8 cellular contexts compared by ENCODE assay signal in the genomic region with DNA sequence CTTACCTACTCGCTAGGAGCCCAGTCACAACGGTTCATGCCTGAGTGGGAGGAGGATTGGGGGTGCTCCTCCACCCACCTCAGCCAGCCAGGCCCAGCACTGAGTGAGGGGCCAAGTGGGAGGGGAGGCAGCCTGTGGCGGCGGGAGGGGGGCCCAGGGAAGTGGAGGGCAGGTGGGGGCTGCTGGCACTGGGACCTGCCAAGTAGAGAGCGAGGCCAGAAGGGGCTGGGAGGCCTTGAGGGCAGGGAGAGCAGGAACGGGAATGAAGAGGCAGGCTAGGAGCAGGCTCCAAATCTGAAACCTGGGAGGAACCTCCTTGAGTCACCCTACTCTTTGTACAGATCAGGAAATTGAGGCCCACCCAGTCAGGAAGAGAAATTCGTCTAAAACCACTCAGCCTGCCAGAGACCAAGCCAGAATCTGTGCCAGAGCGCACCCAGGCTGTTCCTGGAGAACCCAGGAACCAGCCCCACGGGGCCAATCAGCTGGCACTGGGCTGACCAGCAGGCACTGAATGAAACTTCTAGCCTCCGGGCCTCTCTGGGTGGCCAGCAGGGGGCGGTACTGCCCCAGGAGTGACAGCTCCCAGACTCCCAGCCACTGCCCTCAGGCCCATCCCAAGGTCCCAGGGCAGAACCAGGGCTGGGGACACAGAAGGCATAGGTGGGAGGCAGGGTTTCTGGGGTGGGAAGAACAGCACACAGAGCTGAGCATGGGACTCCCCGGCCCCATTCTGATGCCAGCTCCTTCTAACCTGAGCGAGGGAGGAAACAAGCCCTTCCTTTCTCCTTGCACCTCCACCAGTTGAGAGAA. TPM values are rescaled to one million over a fixed set of nuclear protein-coding genes. Genes with fewer than 3 reads are reported as not detected.
DNase-seq lines count a peak whose midpoint lies in the region; ATAC-seq and TF ChIP-seq lines count a peak whose summit lies in the region.

No MANE protein-coding gene starts in this region.

- H3K4me1 Mint-ChIP-seq in neural crest cell: no peaks in the 10 kb centered on the region

- no peaks in the 10 kb centered on the region for H3K9me3 ChIP-seq in Peyer's patch
- H3K9me3 ChIP-seq in thoracic aorta: no peaks in the 10 kb centered on the region

- H3K36me3 ChIP-seq in Peyer's patch (no peaks in the 10 kb centered on the region), thoracic aorta (no peaks in the 10 kb centered on the region)

- no peak for ATAC-seq in thoracic aorta (ENCODE audit: insufficient number of reproducible peaks, low FRiP score, low read depth)
- ATAC-seq in HG03469 (IDR thresholded peaks at IDR 0.05; ENCODE audit: unreplicated experiment): no peak

- DNase-seq in GM10248 (ENCODE audit: extremely low spot score) (peak; percentile 78), HuH-7.5 (ENCODE audit: low spot score) (peak; percentile 100), Peyer's patch (peak; percentile 85 to 94 (median 88)), fibroblast of peridontal ligament (ENCODE audit: extremely low read depth) (peak; percentile 71), neural crest cell (ENCODE audit: low read depth, low spot score) (peak; percentile 89), thoracic aorta (ENCODE audit: low spot score) (peak; percentile 19)
- peak; percentile 57 to 58 for DNase-seq in activated T-helper 1 cell treated with anti-CD3 and anti-CD28 coated beads, Interleukin-2, amount 50 U/mL, for 16 hours (ENCODE audit: low read depth in 1 of 2, low spot score in 1 of 2)

- H3K4me3 Mint-ChIP-seq in neural crest cell: no peak overlapping the region

- H3K27ac Mint-ChIP-seq in neural crest cell (ENCODE audit: unreplicated experiment): peak overlapping the region; percentile 88

- H3K4me1 ChIP-seq in Peyer's patch (peaks cover 0 to 46% (median 23%) of the 10 kb centered on the region in 4 donors), thoracic aorta (ENCODE audit: control insufficient read depth in 1 of 2, low read depth in 2 of 2) (peaks cover 0 to 3% of the 10 kb centered on the region in 2 donors)

- H3K4me3 ChIP-seq in Peyer's patch: no peak overlapping the region
- no peak overlapping the region for H3K4me3 ChIP-seq in thoracic aorta

- H3K36me3 Mint-ChIP-seq in neural crest cell (ENCODE audit: low read depth): no peaks in the 10 kb centered on the region

- H3K27me3 ChIP-seq in Peyer's patch: no peaks in the 10 kb centered on the region
- H3K27me3 ChIP-seq in thoracic aorta (replicated peaks; ENCODE audit: insufficient read depth): no peaks in the 10 kb centered on the region

- no peaks in the 10 kb centered on the region for H3K9me3 Mint-ChIP-seq in neural crest cell

- CTCF ChIA-PET in GM10248 (lab: Yijun Ruan, JAX): interaction anchor here (0.8 to 22.3 kb wide), 31 partner anchors 11 to 402 kb away, joined by 3 to 827 read pairs (median 4); a partner anchor contains a TSS

- H3K27me3 Mint-ChIP-seq in neural crest cell (ENCODE audit: low read depth): peaks cover 4% of the 10 kb centered on the region

- POLR2A ChIA-PET in GM10248 (lab: Yijun Ruan, JAX): interaction anchor here (0.6 to 0.9 kb wide), 2 partner anchors 34 to 96 kb away, joined by 4 read pairs; no protein-coding TSS in a partner anchor

- no peak for TF ChIP-seq POLR2A in Peyer's patch (IDR thresholded peaks at IDR 0.05)

- H3K27ac ChIP-seq in Peyer's patch: no peak overlapping the region
- no peak overlapping the region for H3K27ac ChIP-seq in thoracic aorta

- peak; percentile 94 for TF ChIP-seq CTCF in GM10248 (IDR thresholded peaks at IDR 0.05; ENCODE audit: control extremely low read depth, extremely low read depth, low read depth, missing control alignments)
- TF ChIP-seq CTCF in Peyer's patch (IDR thresholded peaks at IDR 0.05): peak; percentile 86 to 98 (median 92)
- peak; percentile 96 for TF ChIP-seq CTCF in neural crest cell (conservative IDR thresholded peaks at IDR 0.05)
- peak; percentile 86 for TF ChIP-seq CTCF in thoracic aorta (IDR thresholded peaks at IDR 0.05)

RNA-seq across cellular contexts. Expression of a gene that starts 14.8 kb away (rescaled TPM):
- 1 to 10 TPM in 3 of 4 donors, under 1 TPM in 1; 0.88 to 6.6 (median 3.3) TPM for total RNA-seq in Peyer's patch
- 0.77 and 1.0 TPM in 2 replicates for total RNA-seq in neural crest cell
- total RNA-seq in thoracic aorta: not detected

RNA-seq across cellular contexts. Expression of a gene that starts 51.5 kb away (rescaled TPM):
- total RNA-seq in Peyer's patch: 10 to 100 TPM in 1 of 4 donors, 1 to 10 TPM in 3; 1.5 to 42.9 (median 1.6) TPM
- total RNA-seq in neural crest cell: 12.3 and 14.4 TPM in 2 replicates
- 1 to 10 TPM; 1.2 to 4.9 TPM for total RNA-seq in thoracic aorta

Comparison
In these comparisons a context has a peak if more than half of its experiments do, and no peak if none do; other contexts are left out.
1. DNase-seq: peak in every context shown above with its lines; median percentile 100 in HuH-7.5; 89 in neural crest cell; 88 in Peyer's patch; 78 in GM10248; 71 in fibroblast of peridontal ligament; 58 in activated T-helper 1 cell treated with anti-CD3 and anti-CD28 coated beads, Interleukin-2, amount 50 U/mL, for 16 hours; 19 in thoracic aorta.